1 cellular context compared by ENCODE assay signal in genomic region chr1:31910933-31911332, GRCh38.
TF ChIP-seq lines count a peak whose summit lies in the region.

No MANE protein-coding gene starts in this region.

TF ChIP-seq in HepG2, 621 proteins besides CTCF, POLR2A, EP300 and RAD21 (continued from another document and continues in another):
- TF ChIP-seq, protein P1, sequence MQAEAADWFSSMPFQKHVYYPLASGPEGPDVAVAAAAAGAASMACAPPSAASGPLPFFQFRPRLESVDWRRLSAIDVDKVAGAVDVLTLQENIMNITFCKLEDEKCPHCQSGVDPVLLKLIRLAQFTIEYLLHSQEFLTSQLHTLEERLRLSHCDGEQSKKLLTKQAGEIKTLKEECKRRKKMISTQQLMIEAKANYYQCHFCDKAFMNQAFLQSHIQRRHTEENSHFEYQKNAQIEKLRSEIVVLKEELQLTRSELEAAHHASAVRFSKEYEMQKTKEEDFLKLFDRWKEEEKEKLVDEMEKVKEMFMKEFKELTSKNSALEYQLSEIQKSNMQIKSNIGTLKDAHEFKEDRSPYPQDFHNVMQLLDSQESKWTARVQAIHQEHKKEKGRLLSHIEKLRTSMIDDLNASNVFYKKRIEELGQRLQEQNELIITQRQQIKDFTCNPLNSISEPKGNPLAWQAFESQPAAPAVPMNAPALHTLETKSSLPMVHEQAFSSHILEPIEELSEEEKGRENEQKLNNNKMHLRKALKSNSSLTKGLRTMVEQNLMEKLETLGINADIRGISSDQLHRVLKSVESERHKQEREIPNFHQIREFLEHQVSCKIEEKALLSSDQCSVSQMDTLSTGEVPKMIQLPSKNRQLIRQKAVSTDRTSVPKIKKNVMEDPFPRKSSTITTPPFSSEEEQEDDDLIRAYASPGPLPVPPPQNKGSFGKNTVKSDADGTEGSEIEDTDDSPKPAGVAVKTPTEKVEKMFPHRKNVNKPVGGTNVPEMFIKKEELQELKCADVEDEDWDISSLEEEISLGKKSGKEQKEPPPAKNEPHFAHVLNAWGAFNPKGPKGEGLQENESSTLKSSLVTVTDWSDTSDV (CRISPR knock-in tag; IDR thresholded peaks at IDR 0.05), result no peak
- TF ChIP-seq ZNF841 (CRISPR knock-in tag; IDR thresholded peaks at IDR 0.05; ENCODE audit: borderline replicate concordance) (no peak), FOXC1 (CRISPR knock-in tag; IDR thresholded peaks at IDR 0.05; ENCODE audit: borderline replicate concordance) (no peak), MIER3 (CRISPR knock-in tag; IDR thresholded peaks at IDR 0.05; ENCODE audit: borderline replicate concordance) (peak; percentile 31; the same call in 1 of the 2 replicates), ZNF800 (CRISPR knock-in tag; IDR thresholded peaks at IDR 0.05) (no peak), ZNF766 (CRISPR knock-in tag; IDR thresholded peaks at IDR 0.05; ENCODE audit: borderline replicate concordance) (no peak), ZNF333 (CRISPR knock-in tag; IDR thresholded peaks at IDR 0.05; ENCODE audit: borderline replicate concordance) (no peak), ZNF207 (IDR thresholded peaks at IDR 0.05; ENCODE audit: borderline replicate concordance) (no peak), CBX1 (IDR thresholded peaks at IDR 0.05; ENCODE audit: low read depth) (no peak), ZNF10 (CRISPR knock-in tag; IDR thresholded peaks at IDR 0.05; ENCODE audit: borderline replicate concordance, low read depth) (no peak), ARHGAP35 (CRISPR knock-in tag; IDR thresholded peaks at IDR 0.05; ENCODE audit: borderline replicate concordance) (no peak), SNAI1 (CRISPR knock-in tag; IDR thresholded peaks at IDR 0.05; ENCODE audit: borderline replicate concordance) (no peak), MXI1 (IDR thresholded peaks at IDR 0.05; ENCODE audit: borderline replicate concordance, low read depth, low read length) (no peak), SRSF1 (optimal IDR thresholded peaks at IDR 0.05; ENCODE audit: low read depth, low read length) (no peak), ZNF30 (CRISPR knock-in tag; IDR thresholded peaks at IDR 0.05) (no peak), HNRNPLL (IDR thresholded peaks at IDR 0.05; ENCODE audit: low read depth, low read length, poor library complexity, severe bottlenecking) (no peak), SOX6 (IDR thresholded peaks at IDR 0.05) (no peak), SOX6 (CRISPR knock-in tag; IDR thresholded peaks at IDR 0.05) (peak; percentile 89), ZSCAN22 (CRISPR knock-in tag; IDR thresholded peaks at IDR 0.05) (no peak), HOMEZ (CRISPR knock-in tag; IDR thresholded peaks at IDR 0.05; ENCODE audit: low read depth) (peak; percentile 65), HOXA3 (CRISPR knock-in tag; IDR thresholded peaks at IDR 0.05) (no peak), DRAP1 (CRISPR knock-in tag; IDR thresholded peaks at IDR 0.05) (no peak), PCBP2 (optimal IDR thresholded peaks at IDR 0.05; ENCODE audit: low read depth, low read length, poor library complexity, severe bottlenecking) (no peak), ZBTB1 (CRISPR knock-in tag; IDR thresholded peaks at IDR 0.05; ENCODE audit: borderline replicate concordance) (no peak), KDM5B (CRISPR knock-in tag; IDR thresholded peaks at IDR 0.05; ENCODE audit: borderline replicate concordance) (no peak), FOXA1 (IDR thresholded peaks at IDR 0.05) (no peak), FOXA1 (CRISPR knock-in tag; IDR thresholded peaks at IDR 0.05) (peak; percentile 54; the same call in 1 of the 2 replicates), ZNF674 (CRISPR knock-in tag; IDR thresholded peaks at IDR 0.05; ENCODE audit: low read depth) (no peak), PAF1 (CRISPR knock-in tag; IDR thresholded peaks at IDR 0.05) (no peak), ZMYM4 (CRISPR knock-in tag; IDR thresholded peaks at IDR 0.05) (peak; percentile 36; the same call in 1 of the 2 replicates), PHF20 (CRISPR knock-in tag; IDR thresholded peaks at IDR 0.05) (no peak), ZNF263 (CRISPR knock-in tag; IDR thresholded peaks at IDR 0.05) (no peak), KLF13 (CRISPR knock-in tag; IDR thresholded peaks at IDR 0.05) (no peak), ZNF770 (CRISPR knock-in tag; IDR thresholded peaks at IDR 0.05) (no peak), ZNF282 (IDR thresholded peaks at IDR 0.05; ENCODE audit: partially characterized antibody) (no peak), BHLHE40 (IDR thresholded peaks at IDR 0.05; ENCODE audit: low read length) (no peak), ZNF362 (CRISPR knock-in tag; IDR thresholded peaks at IDR 0.05; ENCODE audit: borderline replicate concordance) (no peak), SETDB1 (CRISPR knock-in tag; IDR thresholded peaks at IDR 0.05; ENCODE audit: borderline replicate concordance) (no peak), KMT2B (CRISPR knock-in tag; IDR thresholded peaks at IDR 0.05) (no peak), RCOR2 (CRISPR knock-in tag; IDR thresholded peaks at IDR 0.05) (peak; percentile 48; the same call in 1 of the 2 replicates), TCF7L2 (IDR thresholded peaks at IDR 0.05; ENCODE audit: low read depth, low read length) (peak; percentile 74; the same call in 1 of the 2 replicates)
- TF ChIP-seq, protein P2, sequence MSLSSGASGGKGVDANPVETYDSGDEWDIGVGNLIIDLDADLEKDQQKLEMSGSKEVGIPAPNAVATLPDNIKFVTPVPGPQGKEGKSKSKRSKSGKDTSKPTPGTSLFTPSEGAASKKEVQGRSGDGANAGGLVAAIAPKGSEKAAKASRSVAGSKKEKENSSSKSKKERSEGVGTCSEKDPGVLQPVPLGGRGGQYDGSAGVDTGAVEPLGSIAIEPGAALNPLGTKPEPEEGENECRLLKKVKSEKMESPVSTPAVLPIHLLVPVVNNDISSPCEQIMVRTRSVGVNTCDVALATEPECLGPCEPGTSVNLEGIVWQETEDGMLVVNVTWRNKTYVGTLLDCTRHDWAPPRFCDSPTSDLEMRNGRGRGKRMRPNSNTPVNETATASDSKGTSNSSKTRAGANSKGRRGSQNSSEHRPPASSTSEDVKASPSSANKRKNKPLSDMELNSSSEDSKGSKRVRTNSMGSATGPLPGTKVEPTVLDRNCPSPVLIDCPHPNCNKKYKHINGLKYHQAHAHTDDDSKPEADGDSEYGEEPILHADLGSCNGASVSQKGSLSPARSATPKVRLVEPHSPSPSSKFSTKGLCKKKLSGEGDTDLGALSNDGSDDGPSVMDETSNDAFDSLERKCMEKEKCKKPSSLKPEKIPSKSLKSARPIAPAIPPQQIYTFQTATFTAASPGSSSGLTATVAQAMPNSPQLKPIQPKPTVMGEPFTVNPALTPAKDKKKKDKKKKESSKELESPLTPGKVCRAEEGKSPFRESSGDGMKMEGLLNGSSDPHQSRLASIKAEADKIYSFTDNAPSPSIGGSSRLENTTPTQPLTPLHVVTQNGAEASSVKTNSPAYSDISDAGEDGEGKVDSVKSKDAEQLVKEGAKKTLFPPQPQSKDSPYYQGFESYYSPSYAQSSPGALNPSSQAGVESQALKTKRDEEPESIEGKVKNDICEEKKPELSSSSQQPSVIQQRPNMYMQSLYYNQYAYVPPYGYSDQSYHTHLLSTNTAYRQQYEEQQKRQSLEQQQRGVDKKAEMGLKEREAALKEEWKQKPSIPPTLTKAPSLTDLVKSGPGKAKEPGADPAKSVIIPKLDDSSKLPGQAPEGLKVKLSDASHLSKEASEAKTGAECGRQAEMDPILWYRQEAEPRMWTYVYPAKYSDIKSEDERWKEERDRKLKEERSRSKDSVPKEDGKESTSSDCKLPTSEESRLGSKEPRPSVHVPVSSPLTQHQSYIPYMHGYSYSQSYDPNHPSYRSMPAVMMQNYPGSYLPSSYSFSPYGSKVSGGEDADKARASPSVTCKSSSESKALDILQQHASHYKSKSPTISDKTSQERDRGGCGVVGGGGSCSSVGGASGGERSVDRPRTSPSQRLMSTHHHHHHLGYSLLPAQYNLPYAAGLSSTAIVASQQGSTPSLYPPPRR (CRISPR knock-in tag; IDR thresholded peaks at IDR 0.05; ENCODE audit: borderline replicate concordance), result peak; percentile 68; the same call in 1 of the 2 replicates
- TF ChIP-seq, protein P3, sequence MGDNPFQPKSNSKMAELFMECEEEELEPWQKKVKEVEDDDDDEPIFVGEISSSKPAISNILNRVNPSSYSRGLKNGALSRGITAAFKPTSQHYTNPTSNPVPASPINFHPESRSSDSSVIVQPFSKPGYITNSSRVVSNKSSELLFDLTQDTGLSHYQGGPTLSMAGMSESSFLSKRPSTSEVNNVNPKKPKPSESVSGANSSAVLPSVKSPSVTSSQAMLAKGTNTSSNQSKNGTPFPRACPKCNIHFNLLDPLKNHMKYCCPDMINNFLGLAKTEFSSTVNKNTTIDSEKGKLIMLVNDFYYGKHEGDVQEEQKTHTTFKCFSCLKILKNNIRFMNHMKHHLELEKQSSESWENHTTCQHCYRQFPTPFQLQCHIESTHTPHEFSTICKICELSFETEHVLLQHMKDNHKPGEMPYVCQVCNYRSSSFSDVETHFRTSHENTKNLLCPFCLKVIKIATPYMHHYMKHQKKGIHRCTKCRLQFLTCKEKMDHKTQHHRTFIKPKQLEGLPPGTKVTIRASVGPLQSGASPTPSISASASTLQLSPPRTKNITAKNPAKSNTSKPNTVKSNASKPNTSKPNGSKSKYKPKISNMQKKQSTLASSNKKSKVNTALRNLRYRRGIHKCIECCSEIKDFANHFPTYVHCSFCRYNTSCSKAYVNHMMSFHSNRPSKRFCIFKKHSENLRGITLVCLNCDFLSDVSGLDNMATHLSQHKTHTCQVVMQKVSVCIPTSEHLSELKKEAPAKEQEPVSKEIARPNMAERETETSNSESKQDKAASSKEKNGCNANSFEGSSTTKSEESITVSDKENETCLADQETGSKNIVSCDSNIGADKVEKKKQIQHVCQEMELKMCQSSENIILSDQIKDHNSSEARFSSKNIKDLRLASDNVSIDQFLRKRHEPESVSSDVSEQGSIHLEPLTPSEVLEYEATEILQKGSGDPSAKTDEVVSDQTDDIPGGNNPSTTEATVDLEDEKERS (CRISPR knock-in tag; IDR thresholded peaks at IDR 0.05), result no peak
- TF ChIP-seq, protein P4, sequence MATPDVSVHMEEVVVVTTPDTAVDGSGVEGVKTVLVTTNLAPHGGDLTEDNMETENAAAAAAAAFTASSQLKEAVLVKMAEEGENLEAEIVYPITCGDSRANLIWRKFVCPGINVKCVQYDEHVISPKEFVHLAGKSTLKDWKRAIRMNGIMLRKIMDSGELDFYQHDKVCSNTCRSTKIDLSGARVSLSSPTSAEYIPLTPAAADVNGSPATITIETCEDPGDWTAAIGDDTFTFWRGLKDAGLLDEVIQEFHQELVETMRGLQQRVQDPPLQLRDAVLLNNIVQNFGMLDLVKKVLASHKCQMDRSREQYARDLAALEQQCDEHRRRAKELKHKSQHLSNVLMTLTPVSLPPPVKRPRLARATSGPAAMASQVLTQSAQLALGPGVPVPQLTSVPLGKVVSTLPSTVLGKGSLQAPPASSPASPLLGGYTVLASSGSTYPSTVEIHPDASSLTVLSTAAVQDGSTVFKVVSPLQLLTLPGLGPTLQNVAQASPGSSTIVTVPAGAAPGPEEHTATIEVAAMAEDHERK (CRISPR knock-in tag; IDR thresholded peaks at IDR 0.05; ENCODE audit: low read depth), result no peak
